ENCODE assay signal across 9 cellular contexts in the genomic region with DNA sequence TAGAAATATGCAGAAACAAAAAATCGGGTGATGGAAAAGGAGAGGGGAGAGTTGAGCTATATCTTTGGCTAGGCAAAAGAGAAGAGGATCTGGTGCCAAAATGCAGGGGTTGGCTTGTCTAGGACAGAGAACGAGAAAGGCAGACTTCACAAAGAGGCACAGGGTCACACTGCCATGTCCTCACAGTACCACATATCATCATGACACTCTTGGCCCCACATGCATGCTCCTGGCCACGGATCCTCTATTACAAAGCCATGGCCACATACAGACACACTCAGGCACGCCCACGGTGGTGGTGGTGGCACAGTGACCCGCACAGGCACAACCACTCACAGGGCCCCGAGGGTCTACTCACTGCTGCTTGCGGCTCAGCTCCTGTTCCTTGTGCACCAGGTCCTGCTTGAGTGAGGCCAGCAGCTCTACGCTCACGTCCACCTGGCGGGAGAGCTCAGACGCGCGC. TPM values are rescaled to one million over a fixed set of nuclear protein-coding genes. Genes with fewer than 3 reads are reported as not detected.
DNase-seq lines count a peak whose midpoint lies in the region; ATAC-seq and TF ChIP-seq lines count a peak whose summit lies in the region.
"Had no signal": no experiment of that assay in that cellular context is flagged by ENCODE, and none has a peak within 500 bp of the region (broad histone marks: within the 10 kb centered on the region; RNA-seq: fewer than 3 reads in every experiment).

No MANE protein-coding gene starts in this region.

- H3K4me2 ChIP-seq in GM23248 (ENCODE audit: unreplicated experiment), result no peak overlapping the region

- peak overlapping the region; percentile 33 for H3K4me3 Mint-ChIP-seq in osteocyte (ENCODE audit: unreplicated experiment)

- BruUV-seq in Panc1 (replicated peaks; lab: Mats Ljungman, UMichigan), result no TSS peak

- POLR2A ChIA-PET in Panc1 (lab: Charles Lee), result no interaction called here

- CTCF ChIA-PET in Panc1 (lab: Charles Lee), result no interaction called here

- no peak for TF ChIP-seq CTCF in GM20000 (IDR thresholded peaks at IDR 0.05; ENCODE audit: extremely low read depth, missing control alignments)
- TF ChIP-seq CTCF in Panc1 (IDR thresholded peaks at IDR 0.05), result no peak
- no peak for TF ChIP-seq CTCF in osteocyte (IDR thresholded peaks at IDR 0.05)

- H3K9ac ChIP-seq in endocrine pancreas (ENCODE audit: control insufficient read depth, insufficient read depth, low read length), result peak overlapping the region; percentile 15
- no peak overlapping the region for H3K9ac ChIP-seq in GM23248

- DNase-seq in GM20000 (ENCODE audit: low spot score) (peak; percentile 49), Panc1 (ENCODE audit: low read depth, low spot score) (no peak), osteocyte (ENCODE audit: extremely low spot score, unreplicated experiment) (no peak), mucosa of gallbladder (ENCODE audit: low spot score) (no peak), GM23248 (no peak), HCEC 1CT (no peak)
- DNase-seq: stimulated activated naive B cell treated with anti-CD40 and anti-IgM and Interleukin-4, amounts not matched to agents 10 μg/mL and 1 μg/mL and 100 μg/mL, for 72 hours had no signal

- H3K9me3 ChIP-seq in Panc1 (ENCODE audit: control insufficient read depth, insufficient read depth, low read depth, low read length) (no peaks in the 10 kb centered on the region), endocrine pancreas (ENCODE audit: control insufficient read depth, low read length) (no peaks in the 10 kb centered on the region), GM23248 (ENCODE audit: low read depth) (no peaks in the 10 kb centered on the region)

- no peaks in the 10 kb centered on the region for H3K79me2 ChIP-seq in GM23248 (ENCODE audit: insufficient read depth)

- no peaks in the 10 kb centered on the region for H3K9me3 Mint-ChIP-seq in osteocyte (ENCODE audit: unreplicated experiment)
- H3K9me3 Mint-ChIP-seq: stimulated activated naive B cell treated with anti-CD40 and anti-IgM and Interleukin-4, amounts not matched to agents 10 μg/mL and 1 μg/mL and 100 μg/mL, for 72 hours had no signal

- H3K27ac Mint-ChIP-seq in osteocyte (ENCODE audit: unreplicated experiment), result no peak overlapping the region

- H3K36me3 ChIP-seq in Panc1 (ENCODE audit: control insufficient read depth, insufficient read depth, low read length) (no peaks in the 10 kb centered on the region; the same call in 1 of the 2 replicates), endocrine pancreas (ENCODE audit: control insufficient read depth, insufficient read depth, low read length) (no peaks in the 10 kb centered on the region), GM23248 (ENCODE audit: low read depth) (no peaks in the 10 kb centered on the region)

- H3K9me2 ChIP-seq in GM23248 (ENCODE audit: insufficient read depth), result no peaks in the 10 kb centered on the region

- 0 out of 2 replicates have a peak, but pooled peaks cover 4% of the 10 kb centered on the region for H3F3A ChIP-seq in GM23248 (ENCODE audit: insufficient read depth)

- in situ Hi-C loops in Panc1 (cut with HindIII; ENCODE audit: low pct_unique_long_range_greater_than_20kb, low sequenced_read_pairs) (no loop called here), GM23248 (cut with MboI) (no loop called here)

- H3K27me3 ChIP-seq in Panc1 (ENCODE audit: control insufficient read depth, insufficient read depth, low read length) (no peaks in the 10 kb centered on the region), endocrine pancreas (ENCODE audit: control insufficient read depth, insufficient read depth, low read length) (no peaks in the 10 kb centered on the region), GM23248 (replicated peaks; ENCODE audit: insufficient read depth) (peaks cover 20% of the 10 kb centered on the region)

- peaks cover 5% of the 10 kb centered on the region for H3K4me1 Mint-ChIP-seq in osteocyte (ENCODE audit: unreplicated experiment)

- no peak for ATAC-seq in Panc1

- H3K27ac ChIP-seq in Panc1 (ENCODE audit: low read length) (no peak overlapping the region), GM23248 (no peak overlapping the region)

- 30 to 42% methylated on average over 11 to 14 of the region's 14 CpGs for WGBS in GM23248 (ENCODE audit: low coverage in 1 of 2, low lambda C conversion rate in 2 of 2, missing lambda C conversion rate in 2 of 2), 2 experiments

- H3K4me1 ChIP-seq in Panc1 (ENCODE audit: control insufficient read depth, insufficient read depth, low read length) (peaks cover 4% of the 10 kb centered on the region; the same call in 1 of the 2 replicates), endocrine pancreas (ENCODE audit: control insufficient read depth, insufficient read depth, low read length) (peaks cover 12% of the 10 kb centered on the region), GM23248 (ENCODE audit: insufficient read depth) (no peaks in the 10 kb centered on the region)

- intact Hi-C loops in Panc1 (cut with micrococcal nuclease; ENCODE audit: unreplicated experiment), result no loop called here

- no peaks in the 10 kb centered on the region for H3K36me3 Mint-ChIP-seq in osteocyte (ENCODE audit: unreplicated experiment)

- peaks cover 58% of the 10 kb centered on the region for H3K27me3 Mint-ChIP-seq in osteocyte (ENCODE audit: unreplicated experiment)

- no peaks in the 10 kb centered on the region for H4K20me1 ChIP-seq in GM23248 (ENCODE audit: insufficient read depth)

- H3K4me3 ChIP-seq in Panc1 (ENCODE audit: low read depth in 2 of 2, low read length in 2 of 2) (peak overlapping the region; percentile 43 to 52), endocrine pancreas (ENCODE audit: control insufficient read depth, insufficient read depth, low read length) (peak overlapping the region; percentile 19), GM23248 (no peak overlapping the region; the same call in 1 of the 2 replicates)

- no peak overlapping the region for H2AFZ ChIP-seq in GM23248

RNA-seq across cellular contexts. Expression of gene FBXO41, which starts 15.9 kb away (rescaled TPM):
- total RNA-seq in Panc1 (2021; ENCODE audit: unreplicated experiment), result 6.5 TPM
- polyA plus RNA-seq in Panc1 (2012; ENCODE audit: insufficient read length), result 7.4 TPM
- total RNA-seq in osteocyte, result 1.6 and 2.0 TPM in 2 replicates
- 8.5 TPM for total RNA-seq in mucosa of gallbladder
- total RNA-seq in GM23248 (2014; rRNA removed; shearing (Covaris generic)), result 1.0 and 1.1 TPM in 2 replicates
- polyA plus RNA-seq in GM23248 (2016; fragmentation: Nextera tagmentation; extraction: Ambion mirVana), result 0.38 and 0.44 TPM in 2 replicates

RNA-seq across cellular contexts. Expression of gene EGR4, which starts 24.9 kb away (rescaled TPM):
- total RNA-seq in Panc1 (2021; ENCODE audit: unreplicated experiment) (0.08 TPM), osteocyte (not detected in 2 replicates), mucosa of gallbladder (not detected)
- 0.42 TPM for polyA plus RNA-seq in Panc1 (2012; ENCODE audit: insufficient read length)
- total RNA-seq in GM23248 (2014; rRNA removed; shearing (Covaris generic)), result not detected in 2 replicates
- polyA plus RNA-seq in GM23248 (2016; fragmentation: Nextera tagmentation; extraction: Ambion mirVana), result 0.08 TPM in 1 of 2 replicates, not detected in the other
- total RNA-seq: renal cortical epithelial cell had no signal

RNA-seq across cellular contexts. Expression of gene CCT7, which starts 34.3 kb away (rescaled TPM):
- total RNA-seq in Panc1 (2021; ENCODE audit: unreplicated experiment) (426 TPM), osteocyte (216 and 231 TPM in 2 replicates), mucosa of gallbladder (205 TPM)
- 330 TPM for polyA plus RNA-seq in Panc1 (2012; ENCODE audit: insufficient read length)
- 272 and 316 TPM in 2 replicates for total RNA-seq in GM23248 (2014; rRNA removed; shearing (Covaris generic))
- polyA plus RNA-seq in GM23248 (2016; fragmentation: Nextera tagmentation; extraction: Ambion mirVana), result 213 and 225 TPM in 2 replicates

RNA-seq across cellular contexts. Expression of gene PRADC1, which starts 35.4 kb away (rescaled TPM):
- total RNA-seq in Panc1 (2021; ENCODE audit: unreplicated experiment) (18.6 TPM), osteocyte (15.1 and 17.6 TPM in 2 replicates), mucosa of gallbladder (20.8 TPM)
- polyA plus RNA-seq in Panc1 (2012; ENCODE audit: insufficient read length), result 12.1 TPM
- 40.7 and 44.3 TPM in 2 replicates for total RNA-seq in GM23248 (2014; rRNA removed; shearing (Covaris generic))
- polyA plus RNA-seq in GM23248 (2016; fragmentation: Nextera tagmentation; extraction: Ambion mirVana), result 46.7 and 47.8 TPM in 2 replicates

RNA-seq across cellular contexts. Expression of gene SMYD5, which starts 54.4 kb away (rescaled TPM):
- total RNA-seq in Panc1 (2021; ENCODE audit: unreplicated experiment) (37.6 TPM), osteocyte (17.1 and 18.7 TPM in 2 replicates), mucosa of gallbladder (12.9 TPM)
- 31.5 TPM for polyA plus RNA-seq in Panc1 (2012; ENCODE audit: insufficient read length)
- total RNA-seq in GM23248 (2014; rRNA removed; shearing (Covaris generic)), result 20.1 and 33.0 TPM in 2 replicates
- polyA plus RNA-seq in GM23248 (2016; fragmentation: Nextera tagmentation; extraction: Ambion mirVana), result 15.0 and 17.5 TPM in 2 replicates
